In genomic region chr19:33201473-33201872, GRCh38 we compare ENCODE assay signal across 23 cellular contexts. TPM values are rescaled to one million over a fixed set of nuclear protein-coding genes. Genes with fewer than 3 reads are reported as not detected.
DNase-seq lines count a peak whose midpoint lies in the region; ATAC-seq and TF ChIP-seq lines count a peak whose summit lies in the region.
"Had no signal": no experiment of that assay in that cellular context is flagged by ENCODE, and none has a peak within 500 bp of the region (broad histone marks: within the 10 kb centered on the region; RNA-seq: fewer than 3 reads in every experiment).

No MANE protein-coding gene starts in this region.

- peaks cover 6% of the 10 kb centered on the region for H3K27me3 Mint-ChIP-seq in activated T-cell treated with anti-CD3 and anti-CD28 coated beads, Interleukin-2, amount 50 U/mL, for 72 hours (ENCODE audit: low read depth)

- no peak for ATAC-seq in Right ventricle myocardium inferior
- ATAC-seq in activated T-cell treated with anti-CD3 and anti-CD28 coated beads, Interleukin-2, amount 50 U/mL, for 72 hours (replicated peaks in 1 of 2): no peak
- ATAC-seq: CD8-positive, alpha-beta T cell; GM12878; HCT116 had no signal

- peaks cover 7% of the 10 kb centered on the region for H3K36me3 ChIP-seq in right atrium auricular region
- H3K36me3 ChIP-seq in osteoblast (ENCODE audit: insufficient read depth, low read length): peaks cover 4% of the 10 kb centered on the region

- no peaks in the 10 kb centered on the region for H3K79me2 ChIP-seq in osteoblast (ENCODE audit: insufficient read depth, low read length)

- no peaks in the 10 kb centered on the region for H3K36me3 Mint-ChIP-seq in activated T-cell treated with anti-CD3 and anti-CD28 coated beads, Interleukin-2, amount 50 U/mL, for 72 hours (ENCODE audit: insufficient read depth in 2 of 2)
- H3K36me3 Mint-ChIP-seq: CD4-positive, CD25-positive, alpha-beta regulatory T cell; CD8-positive, alpha-beta T cell had no signal

- no peaks in the 10 kb centered on the region for H3K27me3 ChIP-seq in right atrium auricular region
- H3K27me3 ChIP-seq in HL-60 (ENCODE audit: insufficient read depth, poor library complexity, severe bottlenecking): no peaks in the 10 kb centered on the region
- H3K27me3 ChIP-seq in osteoblast (ENCODE audit: insufficient read depth, low read length): no peaks in the 10 kb centered on the region
- H3K27me3 ChIP-seq: BLaER1 had no signal

- H3K4me2 ChIP-seq in osteoblast (ENCODE audit: insufficient read depth, low read length): no peak overlapping the region
- H3K4me2 ChIP-seq: BLaER1 had no signal

- intact Hi-C loops in Right ventricle myocardium inferior (cut with DNase I): no loop called here

- H3K9me3 Mint-ChIP-seq in activated T-cell treated with anti-CD3 and anti-CD28 coated beads, Interleukin-2, amount 50 U/mL, for 72 hours: no peaks in the 10 kb centered on the region
- H3K9me3 Mint-ChIP-seq: CD4-positive, CD25-positive, alpha-beta regulatory T cell; CD8-positive, alpha-beta T cell; H9; HFFc6 had no signal

- H3K4me1 Mint-ChIP-seq in activated T-cell treated with anti-CD3 and anti-CD28 coated beads, Interleukin-2, amount 50 U/mL, for 72 hours (ENCODE audit: low read depth): no peaks in the 10 kb centered on the region
- H3K4me1 Mint-ChIP-seq: B cell; CD4-positive, CD25-positive, alpha-beta regulatory T cell; H9 had no signal

- no peak overlapping the region for H2AFZ ChIP-seq in osteoblast (ENCODE audit: low read length)
- H2AFZ ChIP-seq: GM23248 had no signal

- no peaks in the 10 kb centered on the region for H3K9me3 ChIP-seq in right atrium auricular region
- no peaks in the 10 kb centered on the region for H3K9me3 ChIP-seq in osteoblast (ENCODE audit: low read depth, low read length)
- H3K9me3 ChIP-seq: BLaER1, Caco-2 had no signal

- H3K27ac Mint-ChIP-seq in activated T-cell treated with anti-CD3 and anti-CD28 coated beads, Interleukin-2, amount 50 U/mL, for 72 hours: no peak overlapping the region
- H3K27ac Mint-ChIP-seq: B cell; CD4-positive, CD25-positive, alpha-beta regulatory T cell; CD8-positive, alpha-beta T cell; H9; HFFc6 had no signal

- no peak overlapping the region for H3K4me3 ChIP-seq in right atrium auricular region
- no peak overlapping the region for H3K4me3 ChIP-seq in HL-60 (replicated peaks; ENCODE audit: insufficient read depth, low read length)
- no peak overlapping the region for H3K4me3 ChIP-seq in osteoblast (ENCODE audit: insufficient read depth, low read length)
- H3K4me3 ChIP-seq: BLaER1, GM12878, GM23248 had no signal

- H3K4me1 ChIP-seq in right atrium auricular region (no peaks in the 10 kb centered on the region), osteoblast (ENCODE audit: insufficient read depth, low read length) (no peaks in the 10 kb centered on the region)
- H3K4me1 ChIP-seq: Caco-2 had no signal

- TF ChIP-seq CTCF in right atrium auricular region (IDR thresholded peaks at IDR 0.05): no peak
- TF ChIP-seq CTCF in HL-60 (IDR thresholded peaks at IDR 0.05; ENCODE audit: insufficient read depth, low read length): no peak
- TF ChIP-seq CTCF in osteoblast (IDR thresholded peaks at IDR 0.05; ENCODE audit: extremely low read depth, low read depth, low read length): no peak

- H4K20me1 ChIP-seq in osteoblast (ENCODE audit: insufficient read depth, low read length): peaks cover 3% of the 10 kb centered on the region

- H3K27ac ChIP-seq in right atrium auricular region (no peak overlapping the region), HL-60 (replicated peaks) (peak overlapping the region; percentile 98), osteoblast (ENCODE audit: low read depth, low read length) (no peak overlapping the region)
- H3K27ac ChIP-seq: BLaER1, C4-2B, GM23248 had no signal

- DNase-seq in Right ventricle myocardium inferior (ENCODE audit: missing footprints): peak; percentile 13
- no peak for DNase-seq in right atrium auricular region (ENCODE audit: low spot score)
- peak; percentile 14 for DNase-seq in D341Med (ENCODE audit: low spot score)
- DNase-seq in HL-60 (ENCODE audit: low read depth in 1 of 2, low spot score in 1 of 2): peak in 1 of 2 experiments; percentile 26
- peak; percentile 81 for DNase-seq in osteoblast (ENCODE audit: insufficient read length, low spot score, missing footprints)
- DNase-seq in NCI-H1694 treated with DMSO at 0.1 percent for 48 hours (lab: John Stamatoyannopoulos, UW): no peak
- DNase-seq in activated T-cell treated with anti-CD3 and anti-CD28 coated beads, Interleukin-2, amount 50 U/mL, for 72 hours: no peak
- DNase-seq: 8988T; Caco-2; CD4-positive, CD25-positive, alpha-beta regulatory T cell; CD8-positive, alpha-beta T cell; DMS 273 treated with DMSO at 0.1 percent for 48 hours; DMS79; EL; GDM1; GM23248; H9; HFFc6 had no signal

- H3K4me3 Mint-ChIP-seq in activated T-cell treated with anti-CD3 and anti-CD28 coated beads, Interleukin-2, amount 50 U/mL, for 72 hours: no peak overlapping the region
- H3K4me3 Mint-ChIP-seq: B cell; CD4-positive, CD25-positive, alpha-beta regulatory T cell; CD8-positive, alpha-beta T cell; H9; HFFc6 had no signal

RNA-seq across cellular contexts. Expression of gene LRP3, which starts 7.3 kb away (rescaled TPM):
- total RNA-seq in Right ventricle myocardium inferior (17.8 TPM), right atrium auricular region (10 to 100 TPM; 16.3 to 22.2 TPM), osteoblast (38.4 and 39.8 TPM in 2 replicates)
- under 1 TPM in 1 of 2 donors, not detected in 1; 0.10 TPM for total RNA-seq in activated T-cell treated with anti-CD3 and anti-CD28 coated beads, Interleukin-2, amount 50 U/mL, for 72 hours
- total RNA-seq: B cell; CD4-positive, CD25-positive, alpha-beta regulatory T cell; CD8-positive, alpha-beta T cell had no signal

RNA-seq across cellular contexts. Expression of gene SLC7A10, which starts 24.2 kb away (rescaled TPM):
- 0.32 TPM for total RNA-seq in Right ventricle myocardium inferior
- under 1 TPM in 1 of 2 donors, not detected in 1; 0.79 TPM for total RNA-seq in right atrium auricular region
- not detected in 2 replicates for total RNA-seq in osteoblast
- not detected for total RNA-seq in activated T-cell treated with anti-CD3 and anti-CD28 coated beads, Interleukin-2, amount 50 U/mL, for 72 hours
- total RNA-seq: B cell; Caco-2; CD4-positive, CD25-positive, alpha-beta regulatory T cell; CD8-positive, alpha-beta T cell; GM12878; GM23248; HFFc6 had no signal

Comparison
In these comparisons a context has a peak if more than half of its experiments do, and no peak if none do; other contexts are left out.
1. DNase-seq: peak in Right ventricle myocardium inferior (single experiment), D341Med (single experiment) and osteoblast (single experiment); none in right atrium auricular region (single experiment), NCI-H1694 treated with DMSO at 0.1 percent for 48 hours (single experiment) and activated T-cell treated with anti-CD3 and anti-CD28 coated beads, Interleukin-2, amount 50 U/mL, for 72 hours (0 of 2).
2. RNA of gene LRP3, which starts 7.3 kb away (total RNA-seq): 38.4 to 39.8 TPM in osteoblast, 16.3 to 22.2 TPM in right atrium auricular region and 17.8 TPM in Right ventricle myocardium inferior (single experiment); 0.10 TPM in activated T-cell treated with anti-CD3 and anti-CD28 coated beads, Interleukin-2, amount 50 U/mL, for 72 hours; every median in the first group is over 10 times any median in the second.